In genomic region chr2:236761358-236761757, GRCh38 we compare ENCODE assay signal across 2 cellular contexts.
TF ChIP-seq lines count a peak whose summit lies in the region.

No MANE protein-coding gene starts in this region.

TF ChIP-seq in A549, 52 proteins besides CTCF, POLR2A, EP300 and RAD21:
- TF ChIP-seq E2F6 (IDR thresholded peaks at IDR 0.05; ENCODE audit: borderline replicate concordance, low read depth) = no peak
- TF ChIP-seq ZC3H11A (IDR thresholded peaks at IDR 0.05) = no peak
- TF ChIP-seq RNF2 (IDR thresholded peaks at IDR 0.05; ENCODE audit: borderline replicate concordance, low read depth) = no peak
- TF ChIP-seq MAFK (IDR thresholded peaks at IDR 0.05; ENCODE audit: partially characterized antibody) = peak; percentile 86
- TF ChIP-seq FOXS1 (CRISPR knock-in tag; IDR thresholded peaks at IDR 0.05) = no peak
- no peak for TF ChIP-seq EHMT2 (IDR thresholded peaks at IDR 0.05; ENCODE audit: low read depth)

TF ChIP-seq in H1, 55 proteins besides CTCF, POLR2A, EP300 and RAD21:
- TF ChIP-seq FOSL1 (IDR thresholded peaks at IDR 0.05; ENCODE audit: insufficient read depth, low read depth, low read length) = no peak
- TF ChIP-seq EZH2 (IDR thresholded peaks at IDR 0.05; ENCODE audit: low read depth, low read length, severe bottlenecking) = no peak
- no peak for TF ChIP-seq POLR2AphosphoS5 (IDR thresholded peaks at IDR 0.05; ENCODE audit: low read depth, low read length)
- TF ChIP-seq CREB1 (IDR thresholded peaks at IDR 0.05) = no peak
